ENCODE assay signal across 28 cellular contexts in genomic region chr14:104107101-104107581, GRCh38. TPM values are rescaled to one million over a fixed set of nuclear protein-coding genes. Genes with fewer than 3 reads are reported as not detected.
DNase-seq lines count a peak whose midpoint lies in the region; ATAC-seq and TF ChIP-seq lines count a peak whose summit lies in the region.
"Had no signal": no experiment of that assay in that cellular context is flagged by ENCODE, and none has a peak within 500 bp of the region (broad histone marks: within the 10 kb centered on the region; RNA-seq: fewer than 3 reads in every experiment).

No MANE protein-coding gene starts in this region.

- peak overlapping the region; percentile 48 for H4K91ac ChIP-seq in neuronal stem cell (ENCODE audit: low read depth, low read length, poor library complexity)

- TF ChIP-seq CTCF in natural killer cell (IDR thresholded peaks at IDR 0.05) (no peak), MCF 10A (IDR thresholded peaks at IDR 0.05; ENCODE audit: unreplicated experiment) (no peak), gastroesophageal sphincter (IDR thresholded peaks at IDR 0.05) (no peak)

- ATAC-seq in natural killer cell treated with Interleukin-12 subunit alpha and Interleukin-12 subunit beta and Interleukin-15 and Interleukin-18, amount 100 ng/mL, for 72 hours = no peak
- no peak for ATAC-seq in natural killer cell
- ATAC-seq in gastroesophageal sphincter = no peak
- ATAC-seq: gastrocnemius medialis; stimulated activated effector memory CD8-positive, alpha-beta T cell treated with anti-CD3 and anti-CD28 coated beads, Interleukin-12 subunit alpha, Interleukin-12 subunit beta, amount 100 ng/mL, for 72 hours had no signal

- H2BK15ac ChIP-seq in neuronal stem cell (ENCODE audit: low read length) = peak overlapping the region; percentile 98

- H3K4ac ChIP-seq in neuronal stem cell (ENCODE audit: low read length) = peak overlapping the region; percentile 89

- H3K4me2 ChIP-seq in neuronal stem cell (ENCODE audit: insufficient read depth, low read length, poor library complexity, severe bottlenecking) = no peak overlapping the region

- H3K9me3 Mint-ChIP-seq in natural killer cell treated with Interleukin-12 subunit alpha and Interleukin-12 subunit beta and Interleukin-15 and Interleukin-18, amount 100 ng/mL, for 72 hours = no peaks in the 10 kb centered on the region
- H3K9me3 Mint-ChIP-seq in natural killer cell (no peaks in the 10 kb centered on the region), MCF 10A (ENCODE audit: unreplicated experiment) (no peaks in the 10 kb centered on the region)
- H3K9me3 Mint-ChIP-seq: activated T-helper 2 cell treated with anti-CD3 and anti-CD28 coated beads, Interferon-gamma antibody, Interleukin-2, Interleukin-4, amounts not matched to agents 10 μg/mL and 5 μg/mL and 100 μg/mL, durations not matched to agents 14 hours and 24 hours and 36 hours; brain; stimulated activated effector memory CD8-positive, alpha-beta T cell treated with anti-CD3 and anti-CD28 coated beads, Interleukin-12 subunit alpha, Interleukin-12 subunit beta, amount 100 ng/mL, for 72 hours; T-helper 2 cell treated with Interferon-gamma antibody and Interleukin-4, amounts not matched to agents 5 μg/mL and 100 μg/mL, for 36 hours had no signal

- peaks cover 15 to 28% of the 10 kb centered on the region in 2 donors for H3K4me1 ChIP-seq in neuronal stem cell (ENCODE audit: control insufficient read depth in 2 of 2, insufficient read depth in 1 of 2, low read depth in 1 of 2, low read length in 2 of 2)
- H3K4me1 ChIP-seq in gastroesophageal sphincter = no peaks in the 10 kb centered on the region
- H3K4me1 ChIP-seq: adrenal gland, esophagus muscularis mucosa, gastrocnemius medialis, HAP-1, prostate gland, uterus had no signal

- no peak for TF ChIP-seq POLR2A in gastroesophageal sphincter (IDR thresholded peaks at IDR 0.05)

- no peaks in the 10 kb centered on the region for H3K4me1 Mint-ChIP-seq in natural killer cell treated with Interleukin-12 subunit alpha and Interleukin-12 subunit beta and Interleukin-15 and Interleukin-18, amount 100 ng/mL, for 72 hours (ENCODE audit: low read depth in 2 of 2)
- H3K4me1 Mint-ChIP-seq in natural killer cell = no peaks in the 10 kb centered on the region
- no peaks in the 10 kb centered on the region for H3K4me1 Mint-ChIP-seq in MCF 10A (ENCODE audit: insufficient read depth, unreplicated experiment)
- H3K4me1 Mint-ChIP-seq: brain had no signal

- WGBS in neuronal stem cell (ENCODE audit: extremely low coverage in 2 of 2, insufficient read length in 2 of 2, insufficient replicate concordance in 1 of 2), 2 donors = no CpG with 5 or more reads among the region's 19 CpGs
- WGBS in gastroesophageal sphincter (ENCODE audit: low coverage in 1 of 2), 2 donors = 60 to 93% methylated on average over 1 to 3 of the region's 19 CpGs

- H3K4me3 ChIP-seq in neuronal stem cell (ENCODE audit: low read length in 2 of 2) = no peak overlapping the region
- H3K4me3 ChIP-seq in gastroesophageal sphincter = no peak overlapping the region
- H3K4me3 ChIP-seq: adrenal gland, esophagus muscularis mucosa, gastrocnemius medialis, HAP-1, lung, prostate gland, uterus had no signal

- H3K27ac ChIP-seq in epithelial cell of prostate = peak overlapping the region; percentile 50
- no peak overlapping the region for H3K27ac ChIP-seq in neuronal stem cell (replicated peaks; ENCODE audit: low read length)
- no peak overlapping the region for H3K27ac ChIP-seq in gastroesophageal sphincter
- H3K27ac ChIP-seq: adrenal gland, C4-2B, esophagus muscularis mucosa, gastrocnemius medialis, prostate gland, uterus, VCaP had no signal

- BruUV-seq in MCF 10A (replicated peaks; lab: Mats Ljungman, UMichigan) = no TSS peak

- no peaks in the 10 kb centered on the region for H3K36me3 Mint-ChIP-seq in natural killer cell treated with Interleukin-12 subunit alpha and Interleukin-12 subunit beta and Interleukin-15 and Interleukin-18, amount 100 ng/mL, for 72 hours
- no peaks in the 10 kb centered on the region for H3K36me3 Mint-ChIP-seq in natural killer cell
- no peaks in the 10 kb centered on the region for H3K36me3 Mint-ChIP-seq in MCF 10A (ENCODE audit: insufficient read depth, unreplicated experiment)
- H3K36me3 Mint-ChIP-seq: brain; stimulated activated effector memory CD8-positive, alpha-beta T cell treated with anti-CD3 and anti-CD28 coated beads, Interleukin-12 subunit alpha, Interleukin-12 subunit beta, amount 100 ng/mL, for 72 hours had no signal

- CTCF ChIA-PET in MCF 10A (lab: Yijun Ruan, JAX) = interaction anchor here (1.1 kb wide), 1 partner anchor 30 kb away, joined by 3 read pairs; no protein-coding TSS in a partner anchor

- H4K8ac ChIP-seq in neuronal stem cell (ENCODE audit: low read depth, low read length) = no peak overlapping the region

- peak overlapping the region; percentile 84 for H2BK120ac ChIP-seq in neuronal stem cell (ENCODE audit: low read depth, low read length)

- H3K36me3 ChIP-seq in neuronal stem cell (replicated peaks in 1 of 2; ENCODE audit: control insufficient read depth in 2 of 2, insufficient read depth in 2 of 2, low read length in 2 of 2) (no peaks in the 10 kb centered on the region), gastroesophageal sphincter (no peaks in the 10 kb centered on the region)
- H3K36me3 ChIP-seq: adrenal gland, esophagus muscularis mucosa, gastrocnemius medialis, HAP-1, prostate gland, uterus had no signal

- no peak overlapping the region for H2AFZ ChIP-seq in neuronal stem cell (ENCODE audit: low read length)

- H3K14ac ChIP-seq in neuronal stem cell (ENCODE audit: low read length) = no peak overlapping the region

- H2BK12ac ChIP-seq in neuronal stem cell (ENCODE audit: low read length) = peak overlapping the region; percentile 100

- H3K4me3 Mint-ChIP-seq in natural killer cell treated with Interleukin-12 subunit alpha and Interleukin-12 subunit beta and Interleukin-15 and Interleukin-18, amount 100 ng/mL, for 72 hours = no peak overlapping the region
- H3K4me3 Mint-ChIP-seq in natural killer cell (no peak overlapping the region), MCF 10A (ENCODE audit: unreplicated experiment) (no peak overlapping the region)
- H3K4me3 Mint-ChIP-seq: brain; stimulated activated effector memory CD8-positive, alpha-beta T cell treated with anti-CD3 and anti-CD28 coated beads, Interleukin-12 subunit alpha, Interleukin-12 subunit beta, amount 100 ng/mL, for 72 hours; T-helper 2 cell treated with Interferon-gamma antibody and Interleukin-4, amounts not matched to agents 5 μg/mL and 100 μg/mL, for 36 hours had no signal

- H3K9me3 ChIP-seq in neuronal stem cell (replicated peaks in 1 of 2; ENCODE audit: control insufficient read depth in 2 of 2, insufficient read depth in 1 of 2, low read depth in 1 of 2, low read length in 2 of 2) = no peaks in the 10 kb centered on the region
- H3K9me3 ChIP-seq in gastroesophageal sphincter = no peaks in the 10 kb centered on the region
- H3K9me3 ChIP-seq: adrenal gland, esophagus muscularis mucosa, gastrocnemius medialis, HAP-1, prostate gland, uterus had no signal

- H3K23ac ChIP-seq in neuronal stem cell (ENCODE audit: low read depth, low read length, poor library complexity) = peak overlapping the region; percentile 65

- peak overlapping the region; percentile 99 for H2AK5ac ChIP-seq in neuronal stem cell (ENCODE audit: low read depth, low read length)

- H3K27ac Mint-ChIP-seq in natural killer cell treated with Interleukin-12 subunit alpha and Interleukin-12 subunit beta and Interleukin-15 and Interleukin-18, amount 100 ng/mL, for 72 hours = no peak overlapping the region
- H3K27ac Mint-ChIP-seq in natural killer cell (no peak overlapping the region), MCF 10A (ENCODE audit: low read depth, unreplicated experiment) (no peak overlapping the region)
- H3K27ac Mint-ChIP-seq: activated T-helper 2 cell treated with anti-CD3 and anti-CD28 coated beads, Interferon-gamma antibody, Interleukin-2, Interleukin-4, amounts not matched to agents 10 μg/mL and 5 μg/mL and 100 μg/mL, durations not matched to agents 14 hours and 24 hours and 36 hours; brain; stimulated activated effector memory CD8-positive, alpha-beta T cell treated with anti-CD3 and anti-CD28 coated beads, Interleukin-12 subunit alpha, Interleukin-12 subunit beta, amount 100 ng/mL, for 72 hours; T-helper 2 cell treated with Interferon-gamma antibody and Interleukin-4, amounts not matched to agents 5 μg/mL and 100 μg/mL, for 36 hours had no signal

- DNase-seq in natural killer cell treated with Interleukin-12 subunit alpha and Interleukin-12 subunit beta and Interleukin-15 and Interleukin-18, amount 100 ng/mL, for 72 hours (ENCODE audit: low spot score) = peak; percentile 58
- no peak for DNase-seq in natural killer cell
- DNase-seq in epithelial cell of prostate (ENCODE audit: low read depth, low spot score) = no peak
- DNase-seq in neuronal stem cell (ENCODE audit: low spot score) = no peak
- DNase-seq in MCF 10A (ENCODE audit: unreplicated experiment) = no peak
- no peak for DNase-seq in OCI-M2 (lab: John Stamatoyannopoulos, UW; ENCODE audit: unreplicated experiment)
- DNase-seq: activated CD4-positive, alpha-beta T cell treated with anti-CD3 and anti-CD28 coated beads, Interleukin-2, amount 50 U/mL, for 4 hours; effector CD8-positive, alpha-beta T cell; EL; gastrocnemius medialis; NCI-H1092; NCI-H187; NCI-H69; RPMI8226; small intestine had no signal

- H3K27me3 ChIP-seq in neuronal stem cell (ENCODE audit: control insufficient read depth in 3 of 3, insufficient read depth in 3 of 3, low read depth in 1 of 3, low read length in 3 of 3) = peaks cover 0 to 24% (median 0%) of the 10 kb centered on the region in 3 experiments
- H3K27me3 ChIP-seq in gastroesophageal sphincter = peaks cover 18% of the 10 kb centered on the region
- H3K27me3 ChIP-seq: adrenal gland, gastrocnemius medialis, uterus had no signal

- POLR2A ChIA-PET in MCF 10A (lab: Yijun Ruan, JAX) = no interaction called here

- peak overlapping the region; percentile 53 for H3K9ac ChIP-seq in neuronal stem cell (ENCODE audit: low read depth, low read length, poor library complexity)

- H3K79me1 ChIP-seq in neuronal stem cell (ENCODE audit: low read depth, low read length) = peaks cover 2% of the 10 kb centered on the region

- H2BK5ac ChIP-seq in neuronal stem cell (ENCODE audit: low read length) = peak overlapping the region; percentile 78

- H3K27me3 Mint-ChIP-seq in natural killer cell treated with Interleukin-12 subunit alpha and Interleukin-12 subunit beta and Interleukin-15 and Interleukin-18, amount 100 ng/mL, for 72 hours = no peaks in the 10 kb centered on the region
- no peaks in the 10 kb centered on the region for H3K27me3 Mint-ChIP-seq in natural killer cell (ENCODE audit: low read depth in 2 of 2)
- no peaks in the 10 kb centered on the region for H3K27me3 Mint-ChIP-seq in MCF 10A (ENCODE audit: insufficient read depth, unreplicated experiment)

- intact Hi-C loops in natural killer cell (cut with micrococcal nuclease) (no loop called here), MCF 10A (cut with micrococcal nuclease) (no loop called here)

- H3K18ac ChIP-seq in neuronal stem cell (ENCODE audit: low read length) = peak overlapping the region; percentile 44

- TF ChIP-seq EP300 in gastroesophageal sphincter (IDR thresholded peaks at IDR 0.05) = no peak

RNA-seq across cellular contexts. Expression of gene ASPG, which starts 21.6 kb away (rescaled TPM):
- total RNA-seq in natural killer cell treated with Interleukin-12 subunit alpha and Interleukin-12 subunit beta and Interleukin-15 and Interleukin-18, amount 100 ng/mL, for 72 hours = not detected
- total RNA-seq in natural killer cell (not detected), MCF 10A (2022) (0.05 and 0.12 TPM in 2 replicates), gastroesophageal sphincter (1 to 10 TPM in 1 of 4 donors, under 1 TPM in 1, not detected in 2; 0.13 to 1.1 TPM)
- 0.10 TPM for polyA plus RNA-seq in neuronal stem cell (2013, experiment 1 of 2)
- 0.12 TPM for polyA plus RNA-seq in neuronal stem cell (2013, experiment 2 of 2)
- total RNA-seq: activated T-helper 2 cell treated with anti-CD3 and anti-CD28 coated beads, Interferon-gamma antibody, Interleukin-2, Interleukin-4, amounts not matched to agents 10 μg/mL and 5 μg/mL and 100 μg/mL, durations not matched to agents 14 hours and 24 hours and 36 hours had no signal

RNA-seq across cellular contexts. Expression of gene KIF26A, which starts 31.2 kb away (rescaled TPM):
- total RNA-seq in natural killer cell treated with Interleukin-12 subunit alpha and Interleukin-12 subunit beta and Interleukin-15 and Interleukin-18, amount 100 ng/mL, for 72 hours = not detected
- total RNA-seq in natural killer cell (not detected), MCF 10A (2022) (0.26 and 0.39 TPM in 2 replicates), gastroesophageal sphincter (1 to 10 TPM; 2.2 to 6.9 (median 2.9) TPM)
- 14.6 TPM for polyA plus RNA-seq in neuronal stem cell (2013, experiment 1 of 2)
- polyA plus RNA-seq in neuronal stem cell (2013, experiment 2 of 2) = 14.0 TPM
